In genomic region chr7:24995466-24995865, GRCh38 we compare ENCODE assay signal across 29 cellular contexts.
"Had no signal": no experiment of that assay in that cellular context is flagged by ENCODE, and none has a peak within 500 bp of the region (broad histone marks: within the 10 kb centered on the region; RNA-seq: fewer than 3 reads in every experiment).

No MANE protein-coding gene starts in this region.

- H3K4me1 ChIP-seq: adrenal gland, body of pancreas, esophagus muscularis mucosa had no signal

- H3K27ac ChIP-seq: adrenal gland, body of pancreas, esophagus muscularis mucosa had no signal

- H3K4me3 ChIP-seq: adrenal gland, body of pancreas, esophagus muscularis mucosa had no signal

- H3K9me3 ChIP-seq: adrenal gland, body of pancreas, esophagus muscularis mucosa had no signal

- DNase-seq: activated CD4-positive, alpha-beta T cell treated with anti-CD3 and anti-CD28 coated beads for 36 hours; activated CD4-positive, alpha-beta T cell treated with anti-CD3 and anti-CD28 coated beads, Interleukin-2, amount 10 ng/mL, durations not matched to agents 7 days and 5 days; activated CD4-positive, alpha-beta T cell treated with anti-CD3 and anti-CD28 coated beads, Interleukin-2, amount 50 U/mL, for 48 hours; activated CD4-positive, CD25-positive, alpha-beta regulatory T cell; activated CD4-positive, CD25-positive, alpha-beta regulatory T cell treated with anti-CD3 and anti-CD28 coated beads, Interleukin-2, amount 50 U/mL, for 72 hours; activated CD8-positive, alpha-beta memory T cell treated with anti-CD3 and anti-CD28 coated beads for 24 hours; activated CD8-positive, alpha-beta T cell treated with anti-CD3 and anti-CD28 coated beads for 36 hours; activated effector memory CD4-positive, alpha-beta T cell treated with Interleukin-2 at 50 U/mL for 16 hours; activated gamma-delta T cell treated with Interleukin-2 at 50 U/mL for 16 hours; activated naive CD4-positive, alpha-beta T cell treated with Interleukin-2 at 50 U/mL for 16 hours; activated naive CD8-positive, alpha-beta T cell treated with anti-CD3 and anti-CD28 coated beads for 36 hours; activated naive CD8-positive, alpha-beta T cell treated with anti-CD3 and anti-CD28 coated beads, Interleukin-2, amount 50 U/mL, for 24 hours; activated T-cell treated with anti-CD3 and anti-CD28 coated beads, Interleukin-2, amount 50 U/mL, for 4 hours; adrenal gland; amygdala; aorta; body of pancreas; caudate nucleus; cortex of kidney; dermis blood vessel endothelial cell; effector CD4-positive, alpha-beta T cell; effector memory CD8-positive, alpha-beta T cell; erythroblast; foreskin fibroblast; head of caudate nucleus; hippocampal formation; T-helper 2 cell had no signal

- ATAC-seq: activated CD4-positive, alpha-beta T cell treated with anti-CD3 and anti-CD28 coated beads for 36 hours; activated CD8-positive, alpha-beta T cell treated with anti-CD3 and anti-CD28 coated beads for 36 hours; activated naive CD8-positive, alpha-beta T cell treated with anti-CD3 and anti-CD28 coated beads, Interleukin-2, amount 50 U/mL, for 24 hours; activated T-cell treated with anti-CD3 and anti-CD28 coated beads, Interleukin-2, amount 50 U/mL, for 4 hours; activated T-helper 17 cell treated with anti-CD3 and anti-CD28 coated beads, Interleukin-2, amount 50 U/mL, for 72 hours; body of pancreas; effector memory CD8-positive, alpha-beta T cell had no signal

- H3K36me3 ChIP-seq: adrenal gland, esophagus muscularis mucosa had no signal

- H3K27me3 ChIP-seq: adrenal gland, body of pancreas, esophagus muscularis mucosa had no signal
